Comparison of ENCODE assay signal across 8 cellular contexts in genomic region chr11:40306938-40307548, GRCh38.
DNase-seq lines count a peak whose midpoint lies in the region; ATAC-seq, FAIRE-seq and TF ChIP-seq lines count a peak whose summit lies in the region.

No MANE protein-coding gene starts in this region.

- H3K4me1 ChIP-seq in testis = no peaks in the 10 kb centered on the region
- no peaks in the 10 kb centered on the region for H3K4me1 ChIP-seq in prostate gland (replicated peaks)

- 48 to 65% methylated on average over 1 of the region's 1 CpG for WGBS in testis, 2 donors
- 17% methylated on average over 1 of the region's 1 CpG for WGBS in prostate gland

- peak; percentile 79 for TF ChIP-seq CTCF in fibroblast of mammary gland (conservative IDR thresholded peaks at IDR 0.05; ENCODE audit: control insufficient read depth, insufficient read depth, low read depth, low read length)
- TF ChIP-seq CTCF in testis (IDR thresholded peaks at IDR 0.05) = peak in 2 of 3 experiments; percentile 19 to 47
- peak in 1 of 4 experiments; percentile 21 for TF ChIP-seq CTCF in prostate gland (IDR thresholded peaks at IDR 0.05)

- no peak overlapping the region for H3K4me3 ChIP-seq in fibroblast of mammary gland (ENCODE audit: control insufficient read depth, low read depth, low read length)
- H3K4me3 ChIP-seq in testis = no peak overlapping the region
- H3K4me3 ChIP-seq in prostate gland = no peak overlapping the region

- DNase-seq in AML-193 (lab: John Stamatoyannopoulos, UW) (peak; percentile 7 to 16), RCC 7860 (ENCODE audit: low spot score) (peak; percentile 29), fibroblast of mammary gland (ENCODE audit: low read depth) (peak; percentile 65), testis (no peak), prostate gland (ENCODE audit: low spot score) (no peak), ecto neural progenitor cell (ENCODE audit: low spot score) (no peak)

- FAIRE-seq in RCC 7860 (lab: Jason Lieb, UNC) = peak; percentile 31

- intact Hi-C loops in testis (cut with DNase I; ENCODE audit: low total_unique reads) (no loop called here), prostate gland (cut with DNase I) (no loop called here)

- ATAC-seq in GM18867 (IDR thresholded peaks at IDR 0.05; ENCODE audit: unreplicated experiment) = peak; percentile 97
- ATAC-seq in HG03196 (IDR thresholded peaks at IDR 0.05; ENCODE audit: unreplicated experiment) = peak; percentile 71

- H3K36me3 ChIP-seq in testis (ENCODE audit: low read depth, missing control alignments) = no peaks in the 10 kb centered on the region
- no peaks in the 10 kb centered on the region for H3K36me3 ChIP-seq in prostate gland

- TF ChIP-seq POLR2A in testis (IDR thresholded peaks at IDR 0.05) (no peak), prostate gland (IDR thresholded peaks at IDR 0.05) (no peak)

- no peaks in the 10 kb centered on the region for H3K27me3 ChIP-seq in testis
- H3K27me3 ChIP-seq in prostate gland (replicated peaks; ENCODE audit: insufficient read depth) = no peaks in the 10 kb centered on the region

- H3K9me3 ChIP-seq in testis (no peaks in the 10 kb centered on the region), prostate gland (no peaks in the 10 kb centered on the region)

- H3K27ac ChIP-seq in testis (no peak overlapping the region), prostate gland (no peak overlapping the region)

Comparison
In these comparisons a context has a peak if more than half of its experiments do, and no peak if none do; other contexts are left out.
1. DNase-seq: peak in AML-193 (2 of 2), RCC 7860 (single experiment) and fibroblast of mammary gland (single experiment); none in testis (single experiment), prostate gland (single experiment) and ecto neural progenitor cell (single experiment).